In genomic region chr19:41744850-41745249, GRCh38 we compare ENCODE assay signal across 28 cellular contexts. TPM values are rescaled to one million over a fixed set of nuclear protein-coding genes. Genes with fewer than 3 reads are reported as not detected.
DNase-seq lines count a peak whose midpoint lies in the region; ATAC-seq, FAIRE-seq and TF ChIP-seq lines count a peak whose summit lies in the region.
"Had no signal": no experiment of that assay in that cellular context is flagged by ENCODE, and none has a peak within 500 bp of the region (broad histone marks: within the 10 kb centered on the region; RNA-seq: fewer than 3 reads in every experiment).

No MANE protein-coding gene starts in this region.

- DNase-seq in CD1c-positive myeloid dendritic cell (ENCODE audit: extremely low spot score) (peak; percentile 43), MV-4-11 (lab: John Stamatoyannopoulos, UW) (peak; percentile 65), K562 (ENCODE audit: extremely low read depth in 1 of 4, low spot score in 3 of 4) (no peak), pancreas (no peak), kidney tubule cell (ENCODE audit: low spot score) (no peak)
- DNase-seq: activated CD4-positive, alpha-beta T cell treated with anti-CD3 and anti-CD28 coated beads for 48 hours; activated naive CD4-positive, alpha-beta T cell treated with anti-CD3 and anti-CD28 coated beads, Interleukin-2, amount 50 U/mL, for 16 hours; amygdala; CD8-positive, alpha-beta memory T cell; cortex of kidney; DMS53; foreskin melanocyte; mesendoderm; natural killer cell; NCI-H187 treated with DMSO at 0.1 percent for 48 hours; NCI-H226; NCI-H774; stimulated activated CD4-positive, alpha-beta T cell treated with anti-CD3 and anti-CD28 coated beads, Interleukin-4, amount 100 ng/mL, for 1 hour; stimulated activated naive B cell treated with anti-CD40 and anti-IgM and Interleukin-4, amounts not matched to agents 10 μg/mL and 1 μg/mL and 100 μg/mL, for 72 hours; testis; uterus had no signal

- H4K20me1 ChIP-seq in K562 (replicated peaks; ENCODE audit: control insufficient read depth, insufficient read depth, low read length) = no peaks in the 10 kb centered on the region; the same call in 1 of the 2 replicates

- H3K4me3 ChIP-seq in K562 (no peak overlapping the region), pancreas (no peak overlapping the region)
- H3K4me3 ChIP-seq: esophagus muscularis mucosa, testis, uterus had no signal

- TF ChIP-seq CTCF in K562 (IDR thresholded peaks at IDR 0.05 in 2 of 3, conservative IDR thresholded peaks at IDR 0.05 in 1 of 3; ENCODE audit: insufficient read depth in 2 of 3, low read depth in 1 of 3, low read length in 3 of 3) (no peak), pancreas (IDR thresholded peaks at IDR 0.05) (no peak)

- H3K36me3 ChIP-seq in K562 (ENCODE audit: control insufficient read depth, insufficient read depth, low read length) (no peaks in the 10 kb centered on the region), pancreas (no peaks in the 10 kb centered on the region)
- H3K36me3 ChIP-seq: esophagus muscularis mucosa, uterus had no signal

- peaks cover 5 to 7% of the 10 kb centered on the region in 2 experiments; a peak in 3 of 5 replicates for H3K27me3 ChIP-seq in K562 (ENCODE audit: control insufficient read depth in 2 of 2, insufficient read depth in 2 of 2, low read length in 2 of 2)
- no peaks in the 10 kb centered on the region for H3K27me3 ChIP-seq in pancreas
- H3K27me3 ChIP-seq: testis, uterus had no signal

- FAIRE-seq in K562 (lab: Jason Lieb, UNC) (no peak), pancreas (lab: Jason Lieb, UNC) (peak; percentile 26)
- FAIRE-seq: G401.6 had no signal

- H3K9ac ChIP-seq in K562 (ENCODE audit: insufficient read depth in 1 of 2, low read depth in 2 of 2, low read length in 2 of 2) = no peak overlapping the region

- H3K4me1 ChIP-seq in K562 (replicated peaks in 1 of 2; ENCODE audit: control insufficient read depth in 2 of 2, insufficient read depth in 2 of 2, low read length in 2 of 2) (no peaks in the 10 kb centered on the region), pancreas (peaks cover 0 to 9% (median 6%) of the 10 kb centered on the region in 3 donors)
- H3K4me1 ChIP-seq: esophagus muscularis mucosa, testis, uterus had no signal

- 0% methylated on average over 4 of the region's 4 CpGs for WGBS in K562 (ENCODE audit: insufficient coverage, low coverage, missing lambda C conversion rate)
- WGBS in pancreas, 2 donors = 76 to 78% methylated on average over 4 of the region's 4 CpGs

- H3K79me2 ChIP-seq in K562 (ENCODE audit: control insufficient read depth, insufficient read depth, low read length) = no peaks in the 10 kb centered on the region

- no peak for TF ChIP-seq RAD21 in K562 (CRISPR knock-in tag; conservative IDR thresholded peaks at IDR 0.05 in 1 of 2, IDR thresholded peaks at IDR 0.05 in 1 of 2)

- in situ Hi-C loops in K562 (cut with MboI) = loop anchor here (5.0 kb wide), 1 partner anchor 38 kb away; the partner anchor contains the start of gene CEACAM5

- TF ChIP-seq POLR2A in K562 (conservative IDR thresholded peaks at IDR 0.05) = no peak

- H3K27ac ChIP-seq in K562 (ENCODE audit: extremely low read depth, low read depth, low read length) = no peak overlapping the region
- H3K27ac ChIP-seq in pancreas = no peak overlapping the region
- H3K27ac ChIP-seq: esophagus muscularis mucosa, testis, uterus had no signal

- H3K9me3 ChIP-seq in K562 (replicated peaks; ENCODE audit: control insufficient read depth, insufficient read depth, low read depth, low read length) (no peaks in the 10 kb centered on the region), pancreas (no peaks in the 10 kb centered on the region)
- H3K9me3 ChIP-seq: esophagus muscularis mucosa, testis, uterus had no signal

- no peak for ATAC-seq in K562
- ATAC-seq in pancreas = no peak
- ATAC-seq in HG03196 (IDR thresholded peaks at IDR 0.05; ENCODE audit: unreplicated experiment) = no peak
- ATAC-seq in HG03460 (IDR thresholded peaks at IDR 0.05; ENCODE audit: unreplicated experiment) = no peak
- ATAC-seq: left lobe of liver, natural killer cell, Panc1 had no signal

- H3K9me1 ChIP-seq in K562 (ENCODE audit: control insufficient read depth, insufficient read depth, low read length) = no peaks in the 10 kb centered on the region

- no peak for TF ChIP-seq EP300 in K562 (IDR thresholded peaks at IDR 0.05; ENCODE audit: low read length)

- POLR2A ChIA-PET in K562 (lab: Yijun Ruan, JAX) = no interaction called here

- no TSS peak for BruUV-seq in K562 (replicated peaks; lab: Mats Ljungman, UMichigan)

- H2AFZ ChIP-seq in K562 (ENCODE audit: low read depth, low read length) = no peak overlapping the region

- no peak overlapping the region for H3K4me2 ChIP-seq in K562 (ENCODE audit: insufficient read depth, low read length)

- intact Hi-C loops in K562 (cut with micrococcal nuclease) = no loop called here
- intact Hi-C loops in pancreas (cut with DNase I) = loop anchor here in 1 of 3 donors (5.0 kb wide), 1 partner anchor 103 kb away; no protein-coding TSS in a partner anchor

- CTCF ChIA-PET in K562 (lab: Yijun Ruan, JAX; ENCODE audit: low intra/inter-chr PET ratio) = no interaction called here

RNA-seq across cellular contexts. Expression of gene CEACAM6, which starts 10.5 kb away (rescaled TPM):
- not detected in 2 replicates for total RNA-seq in K562 (2011; cell fraction: chromatin; rRNA removed; ENCODE audit: low replicate concordance)
- not detected in 2 replicates for total RNA-seq in K562 (2011; cell fraction: nucleolus; rRNA removed)
- not detected in 2 replicates for total RNA-seq in K562 (2011; cell fraction: nucleoplasm; rRNA removed)
- total RNA-seq in K562 (2014; rRNA removed) (not detected in 2 replicates), K562 (2014; rRNA removed; fragmentation: Illumina TruSeq; extraction: Trizol) (not detected in 2 replicates), K562 (2015; rRNA removed; fragmentation: Illumina TruSeq; extraction: Trizol) (not detected in 2 replicates), K562 (2021) (0.24 and 0.29 TPM in 2 replicates), pancreas (1 to 10 TPM; 3.6 to 9.0 (median 8.0) TPM)
- polyA plus RNA-seq in K562 (2011; rRNA removed) (not detected in 2 replicates), K562 (2014; fragmentation: Illumina TruSeq; extraction: Trizol) (not detected in 2 replicates), K562 (2014; fragmentation: Nextera tagmentation; extraction: Ambion mirVana) (not detected), K562 (2014; rRNA removed) (not detected in 2 replicates), pancreas (1 to 10 TPM in 1 of 2 donors, under 1 TPM in 1; 0.68 to 1.7 TPM)
- polyA plus RNA-seq in K562 (2011; cell fraction: cytosol; rRNA removed) = not detected in 2 replicates
- not detected in 2 replicates for polyA plus RNA-seq in K562 (2011; cell fraction: nucleus; rRNA removed)
- polyA plus RNA-seq in K562 (2012) = 0.03 TPM in 1 of 2 replicates, not detected in the other
- not detected in 2 replicates for polyA minus RNA-seq in K562 (2011; rRNA and poly(A)+ RNA removed)
- not detected in 2 replicates for polyA minus RNA-seq in K562 (2011; cell fraction: cytosol; rRNA and poly(A)+ RNA removed)
- not detected in 2 replicates for polyA minus RNA-seq in K562 (2011; cell fraction: nucleus; rRNA and poly(A)+ RNA removed)
- total RNA-seq: CD8-positive, alpha-beta memory T cell; natural killer cell; osteocyte had no signal
- polyA plus RNA-seq: CD8-positive, alpha-beta memory T cell had no signal

RNA-seq across cellular contexts. Expression of gene CEACAM5, which starts 36.4 kb away (rescaled TPM):
- not detected in 2 replicates for total RNA-seq in K562 (2011; cell fraction: chromatin; rRNA removed; ENCODE audit: low replicate concordance)
- total RNA-seq in K562 (2011; cell fraction: nucleolus; rRNA removed) = not detected in 2 replicates
- total RNA-seq in K562 (2011; cell fraction: nucleoplasm; rRNA removed) = not detected in 2 replicates
- not detected in 2 replicates for total RNA-seq in K562 (2014; rRNA removed)
- not detected in 2 replicates for total RNA-seq in K562 (2014; rRNA removed; fragmentation: Illumina TruSeq; extraction: Trizol)
- total RNA-seq in K562 (2015; rRNA removed; fragmentation: Illumina TruSeq; extraction: Trizol) = not detected in 2 replicates
- total RNA-seq in K562 (2021) = 0.33 and 1.7 TPM in 2 replicates
- polyA plus RNA-seq in K562 (2011; rRNA removed) = not detected in 2 replicates
- polyA plus RNA-seq in K562 (2011; cell fraction: cytosol; rRNA removed) = not detected in 2 replicates
- not detected in 2 replicates for polyA plus RNA-seq in K562 (2011; cell fraction: nucleus; rRNA removed)
- not detected in 2 replicates for polyA plus RNA-seq in K562 (2012)
- polyA plus RNA-seq in K562 (2014; fragmentation: Illumina TruSeq; extraction: Trizol) = not detected in 2 replicates
- not detected for polyA plus RNA-seq in K562 (2014; fragmentation: Nextera tagmentation; extraction: Ambion mirVana)
- not detected in 2 replicates for polyA plus RNA-seq in K562 (2014; rRNA removed)
- not detected in 2 replicates for polyA minus RNA-seq in K562 (2011; rRNA and poly(A)+ RNA removed)
- polyA minus RNA-seq in K562 (2011; cell fraction: cytosol; rRNA and poly(A)+ RNA removed) = not detected in 2 replicates
- not detected in 2 replicates for polyA minus RNA-seq in K562 (2011; cell fraction: nucleus; rRNA and poly(A)+ RNA removed)
- 1 to 10 TPM in 1 of 6 donors, under 1 TPM in 2, not detected in 3; 0.12 to 5.8 (median 0.32) TPM for total RNA-seq in pancreas
- polyA plus RNA-seq in pancreas = under 1 TPM; 0.02 to 0.30 TPM
- total RNA-seq: CD8-positive, alpha-beta memory T cell; natural killer cell; osteocyte had no signal
- polyA plus RNA-seq: CD8-positive, alpha-beta memory T cell had no signal

RNA-seq across cellular contexts. Expression of gene CEACAM3, which starts 51.5 kb away (rescaled TPM):
- not detected in 2 replicates for total RNA-seq in K562 (2011; cell fraction: chromatin; rRNA removed; ENCODE audit: low replicate concordance)
- not detected in 2 replicates for total RNA-seq in K562 (2011; cell fraction: nucleolus; rRNA removed)
- total RNA-seq in K562 (2011; cell fraction: nucleoplasm; rRNA removed) = not detected in 2 replicates
- total RNA-seq in K562 (2014; rRNA removed) (not detected in 2 replicates), K562 (2014; rRNA removed; fragmentation: Illumina TruSeq; extraction: Trizol) (not detected in 2 replicates), K562 (2015; rRNA removed; fragmentation: Illumina TruSeq; extraction: Trizol) (not detected in 2 replicates), K562 (2021) (not detected in 2 replicates), pancreas (under 1 TPM in 2 of 6 donors, not detected in 4; 0.41 to 0.61 TPM)
- polyA plus RNA-seq in K562 (2011; rRNA removed) (not detected in 2 replicates), K562 (2014; fragmentation: Illumina TruSeq; extraction: Trizol) (not detected in 2 replicates), K562 (2014; fragmentation: Nextera tagmentation; extraction: Ambion mirVana) (not detected), K562 (2014; rRNA removed) (not detected in 2 replicates), pancreas (not detected)
- not detected in 2 replicates for polyA plus RNA-seq in K562 (2011; cell fraction: cytosol; rRNA removed)
- not detected in 2 replicates for polyA plus RNA-seq in K562 (2011; cell fraction: nucleus; rRNA removed)
- not detected in 2 replicates for polyA plus RNA-seq in K562 (2012)
- polyA minus RNA-seq in K562 (2011; rRNA and poly(A)+ RNA removed) = not detected in 2 replicates
- polyA minus RNA-seq in K562 (2011; cell fraction: cytosol; rRNA and poly(A)+ RNA removed) = not detected in 2 replicates
- not detected in 2 replicates for polyA minus RNA-seq in K562 (2011; cell fraction: nucleus; rRNA and poly(A)+ RNA removed)
- total RNA-seq: CD8-positive, alpha-beta memory T cell; osteocyte; testis; uterus had no signal
- polyA plus RNA-seq: CD8-positive, alpha-beta memory T cell had no signal

RNA-seq across cellular contexts. Expression of gene CEACAM7, which starts 56.8 kb away (rescaled TPM):
- total RNA-seq in K562 (2011; cell fraction: chromatin; rRNA removed; ENCODE audit: low replicate concordance) = not detected in 2 replicates
- not detected in 2 replicates for total RNA-seq in K562 (2011; cell fraction: nucleolus; rRNA removed)
- not detected in 2 replicates for total RNA-seq in K562 (2011; cell fraction: nucleoplasm; rRNA removed)
- total RNA-seq in K562 (2014; rRNA removed) (not detected in 2 replicates), K562 (2014; rRNA removed; fragmentation: Illumina TruSeq; extraction: Trizol) (not detected in 2 replicates), K562 (2015; rRNA removed; fragmentation: Illumina TruSeq; extraction: Trizol) (not detected in 2 replicates), K562 (2021) (0.09 TPM in 1 of 2 replicates, not detected in the other), pancreas (1 to 10 TPM; 1.5 to 6.4 (median 2.6) TPM)
- polyA plus RNA-seq in K562 (2011; rRNA removed) (not detected in 2 replicates), K562 (2014; fragmentation: Illumina TruSeq; extraction: Trizol) (not detected in 2 replicates), K562 (2014; fragmentation: Nextera tagmentation; extraction: Ambion mirVana) (not detected), K562 (2014; rRNA removed) (not detected in 2 replicates), pancreas (1 to 10 TPM; 1.2 to 3.8 TPM)
- not detected in 2 replicates for polyA plus RNA-seq in K562 (2011; cell fraction: cytosol; rRNA removed)
- not detected in 2 replicates for polyA plus RNA-seq in K562 (2011; cell fraction: nucleus; rRNA removed)
- polyA plus RNA-seq in K562 (2012) = not detected in 2 replicates
- not detected in 2 replicates for polyA minus RNA-seq in K562 (2011; rRNA and poly(A)+ RNA removed)
- not detected in 2 replicates for polyA minus RNA-seq in K562 (2011; cell fraction: cytosol; rRNA and poly(A)+ RNA removed)
- polyA minus RNA-seq in K562 (2011; cell fraction: nucleus; rRNA and poly(A)+ RNA removed) = not detected in 2 replicates
- total RNA-seq: CD8-positive, alpha-beta memory T cell; left lobe of liver; natural killer cell; osteocyte had no signal
- polyA plus RNA-seq: CD8-positive, alpha-beta memory T cell had no signal

Comparison
In these comparisons a context has a peak if more than half of its experiments do, and no peak if none do; other contexts are left out.
1. DNase-seq: peak in CD1c-positive myeloid dendritic cell (single experiment) and MV-4-11 (single experiment); none in K562 (0 of 4), pancreas (0 of 6) and kidney tubule cell (single experiment).